ENCODE assay signal across 1 cellular context in the genomic region with DNA sequence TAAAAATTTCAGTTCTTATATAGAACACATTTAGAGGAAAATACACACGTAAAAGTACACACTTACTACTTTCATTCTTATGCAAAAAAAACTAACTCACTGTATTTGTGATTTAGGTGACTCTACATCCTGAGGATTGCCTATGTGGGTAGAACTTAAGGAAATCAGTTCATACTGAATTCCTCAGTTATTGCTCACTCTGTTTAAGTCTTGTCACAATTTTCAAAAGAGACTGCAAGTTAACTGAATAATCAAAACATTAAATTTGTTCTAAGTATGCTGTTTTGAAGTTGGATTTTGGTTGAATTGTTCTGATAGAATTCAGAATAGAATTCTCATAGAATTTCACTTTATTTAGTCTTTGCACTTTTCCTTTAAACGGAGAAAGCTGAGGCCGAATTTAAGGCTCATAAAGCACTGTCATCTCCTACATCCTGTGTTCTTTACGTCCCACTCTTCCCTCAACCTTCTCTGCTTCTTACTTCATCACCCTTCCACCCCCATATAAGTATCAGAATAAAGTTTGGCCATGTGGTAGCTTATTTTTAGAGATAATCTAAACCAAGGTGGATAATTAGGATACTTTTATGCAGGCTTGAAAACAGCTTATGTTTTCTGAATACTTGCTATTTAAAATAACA.
A peak's percentile ranks its signal among the peaks of the same experiment; 100 is the strongest.
TF ChIP-seq lines count a peak whose summit lies in the region.

No MANE protein-coding gene starts in this region.

TF ChIP-seq in SK-N-SH, 30 proteins besides CTCF, POLR2A, EP300 and RAD21 (continued from another document):
- TF ChIP-seq, protein P1, sequence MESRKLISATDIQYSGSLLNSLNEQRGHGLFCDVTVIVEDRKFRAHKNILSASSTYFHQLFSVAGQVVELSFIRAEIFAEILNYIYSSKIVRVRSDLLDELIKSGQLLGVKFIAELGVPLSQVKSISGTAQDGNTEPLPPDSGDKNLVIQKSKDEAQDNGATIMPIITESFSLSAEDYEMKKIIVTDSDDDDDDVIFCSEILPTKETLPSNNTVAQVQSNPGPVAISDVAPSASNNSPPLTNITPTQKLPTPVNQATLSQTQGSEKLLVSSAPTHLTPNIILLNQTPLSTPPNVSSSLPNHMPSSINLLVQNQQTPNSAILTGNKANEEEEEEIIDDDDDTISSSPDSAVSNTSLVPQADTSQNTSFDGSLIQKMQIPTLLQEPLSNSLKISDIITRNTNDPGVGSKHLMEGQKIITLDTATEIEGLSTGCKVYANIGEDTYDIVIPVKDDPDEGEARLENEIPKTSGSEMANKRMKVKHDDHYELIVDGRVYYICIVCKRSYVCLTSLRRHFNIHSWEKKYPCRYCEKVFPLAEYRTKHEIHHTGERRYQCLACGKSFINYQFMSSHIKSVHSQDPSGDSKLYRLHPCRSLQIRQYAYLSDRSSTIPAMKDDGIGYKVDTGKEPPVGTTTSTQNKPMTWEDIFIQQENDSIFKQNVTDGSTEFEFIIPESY (IDR thresholded peaks at IDR 0.05; ENCODE audit: borderline replicate concordance, low read depth): no peak
- TF ChIP-seq, protein P2, sequence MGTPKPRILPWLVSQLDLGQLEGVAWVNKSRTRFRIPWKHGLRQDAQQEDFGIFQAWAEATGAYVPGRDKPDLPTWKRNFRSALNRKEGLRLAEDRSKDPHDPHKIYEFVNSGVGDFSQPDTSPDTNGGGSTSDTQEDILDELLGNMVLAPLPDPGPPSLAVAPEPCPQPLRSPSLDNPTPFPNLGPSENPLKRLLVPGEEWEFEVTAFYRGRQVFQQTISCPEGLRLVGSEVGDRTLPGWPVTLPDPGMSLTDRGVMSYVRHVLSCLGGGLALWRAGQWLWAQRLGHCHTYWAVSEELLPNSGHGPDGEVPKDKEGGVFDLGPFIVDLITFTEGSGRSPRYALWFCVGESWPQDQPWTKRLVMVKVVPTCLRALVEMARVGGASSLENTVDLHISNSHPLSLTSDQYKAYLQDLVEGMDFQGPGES (IDR thresholded peaks at IDR 0.05; ENCODE audit: low read depth, low read length): no peak
- TF ChIP-seq TEAD4 (IDR thresholded peaks at IDR 0.05; ENCODE audit: borderline replicate concordance, insufficient read depth) (no peak), NFIC (IDR thresholded peaks at IDR 0.05; ENCODE audit: borderline replicate concordance) (no peak), SMC3 (IDR thresholded peaks at IDR 0.05; ENCODE audit: low read depth, low read length) (no peak), ELF1 (IDR thresholded peaks at IDR 0.05) (no peak), MXI1 (IDR thresholded peaks at IDR 0.05; ENCODE audit: low read depth, low read length) (no peak), JUND (IDR thresholded peaks at IDR 0.05) (peak; percentile 33; the same call in 1 of the 2 replicates), TAF1 (IDR thresholded peaks at IDR 0.05; ENCODE audit: borderline replicate concordance, low read depth, low read length) (no peak), RXRA (IDR thresholded peaks at IDR 0.05; ENCODE audit: borderline replicate concordance, low read depth) (no peak), FOSL2 (IDR thresholded peaks at IDR 0.05; ENCODE audit: borderline replicate concordance, low read depth) (peak; percentile 47; the same call in 1 of the 2 replicates), GATA2 (CRISPR knock-in tag; IDR thresholded peaks at IDR 0.05) (no peak)
- TF ChIP-seq, protein P3, sequence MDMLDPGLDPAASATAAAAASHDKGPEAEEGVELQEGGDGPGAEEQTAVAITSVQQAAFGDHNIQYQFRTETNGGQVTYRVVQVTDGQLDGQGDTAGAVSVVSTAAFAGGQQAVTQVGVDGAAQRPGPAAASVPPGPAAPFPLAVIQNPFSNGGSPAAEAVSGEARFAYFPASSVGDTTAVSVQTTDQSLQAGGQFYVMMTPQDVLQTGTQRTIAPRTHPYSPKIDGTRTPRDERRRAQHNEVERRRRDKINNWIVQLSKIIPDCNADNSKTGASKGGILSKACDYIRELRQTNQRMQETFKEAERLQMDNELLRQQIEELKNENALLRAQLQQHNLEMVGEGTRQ (IDR thresholded peaks at IDR 0.05; ENCODE audit: borderline replicate concordance, low read depth, low read length): no peak
- TF ChIP-seq, protein P4, sequence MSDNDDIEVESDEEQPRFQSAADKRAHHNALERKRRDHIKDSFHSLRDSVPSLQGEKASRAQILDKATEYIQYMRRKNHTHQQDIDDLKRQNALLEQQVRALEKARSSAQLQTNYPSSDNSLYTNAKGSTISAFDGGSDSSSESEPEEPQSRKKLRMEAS (IDR thresholded peaks at IDR 0.05; ENCODE audit: low read depth): no peak
- TF ChIP-seq, protein P5, sequence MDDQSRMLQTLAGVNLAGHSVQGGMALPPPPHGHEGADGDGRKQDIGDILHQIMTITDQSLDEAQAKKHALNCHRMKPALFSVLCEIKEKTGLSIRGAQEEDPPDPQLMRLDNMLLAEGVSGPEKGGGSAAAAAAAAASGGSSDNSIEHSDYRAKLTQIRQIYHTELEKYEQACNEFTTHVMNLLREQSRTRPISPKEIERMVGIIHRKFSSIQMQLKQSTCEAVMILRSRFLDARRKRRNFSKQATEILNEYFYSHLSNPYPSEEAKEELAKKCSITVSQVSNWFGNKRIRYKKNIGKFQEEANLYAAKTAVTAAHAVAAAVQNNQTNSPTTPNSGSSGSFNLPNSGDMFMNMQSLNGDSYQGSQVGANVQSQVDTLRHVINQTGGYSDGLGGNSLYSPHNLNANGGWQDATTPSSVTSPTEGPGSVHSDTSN (IDR thresholded peaks at IDR 0.05): 0 out of 2 replicates have a peak, but pooled peaks have one; percentile 17
